In the genomic region with DNA sequence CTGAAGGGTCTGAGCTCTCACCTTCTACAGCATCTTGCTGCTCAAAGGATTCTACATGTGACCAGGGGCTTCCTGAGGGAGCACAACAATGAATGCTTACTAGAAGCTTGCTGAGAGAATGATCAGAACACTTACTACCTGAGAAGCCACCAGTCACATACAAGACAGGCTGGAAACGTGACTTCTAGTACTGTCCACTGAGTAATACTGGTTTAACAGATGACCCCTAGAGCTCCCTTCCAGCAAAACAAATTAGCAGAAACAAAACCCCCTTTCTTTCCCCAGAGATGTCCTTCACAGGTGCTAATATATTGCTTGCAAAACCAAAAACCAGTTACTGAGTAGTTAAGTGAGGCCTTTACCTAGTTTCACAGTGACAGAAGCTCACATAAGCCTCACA, we compare ENCODE assay signal across 12 cellular contexts.
DNase-seq lines count a peak whose midpoint lies in the region; ATAC-seq, FAIRE-seq and TF ChIP-seq lines count a peak whose summit lies in the region.
"Had no signal": no experiment of that assay in that cellular context is flagged by ENCODE, and none has a peak within 500 bp of the region (broad histone marks: within the 10 kb centered on the region; RNA-seq: fewer than 3 reads in every experiment).

No MANE protein-coding gene starts in this region.

- H3K9me3 ChIP-seq in HEK293 (ENCODE audit: control insufficient read depth, insufficient read depth, low read depth, low read length) = no peaks in the 10 kb centered on the region
- H3K9me3 ChIP-seq: transverse colon had no signal

- H3K4me1 ChIP-seq in HEK293 (ENCODE audit: control insufficient read depth, insufficient read depth, low read length) = peaks cover 6% of the 10 kb centered on the region; the same call in 1 of the 2 replicates

- no peak overlapping the region for H3K27ac ChIP-seq in HEK293 (ENCODE audit: extremely low read depth, low read depth, low read length)

- TF ChIP-seq CTCF in D721Med (IDR thresholded peaks at IDR 0.05; ENCODE audit: insufficient read depth, missing control alignments) = no peak
- TF ChIP-seq CTCF in HEK293 (tag by site-specific recombination; IDR thresholded peaks at IDR 0.05) = no peak
- TF ChIP-seq CTCF in nephron progenitor cell (IDR thresholded peaks at IDR 0.05) = no peak

- peak overlapping the region; percentile 12 for H3K27ac Mint-ChIP-seq in activated naive CD8-positive, alpha-beta T cell
- no peak overlapping the region for H3K27ac Mint-ChIP-seq in nephron progenitor cell

- H3K36me3 Mint-ChIP-seq in activated naive CD8-positive, alpha-beta T cell = peaks cover 6% of the 10 kb centered on the region
- peaks cover 4% of the 10 kb centered on the region for H3K36me3 Mint-ChIP-seq in nephron progenitor cell (ENCODE audit: low read depth)

- peak; percentile 48 for FAIRE-seq in D721Med (lab: Jason Lieb, UNC)
- FAIRE-seq: bronchial epithelial cell had no signal

- no peak for ATAC-seq in activated CD4-positive, CD25-positive, alpha-beta regulatory T cell treated with anti-CD3 and anti-CD28 coated beads, Interleukin-2, amount 50 U/mL, for 24 hours
- ATAC-seq in GM19328 (IDR thresholded peaks at IDR 0.05; ENCODE audit: unreplicated experiment) = no peak
- no peak for ATAC-seq in HG03159 (IDR thresholded peaks at IDR 0.05; ENCODE audit: unreplicated experiment)
- ATAC-seq: Right ventricle myocardium inferior had no signal

- peak overlapping the region; percentile 97 for H3K4me3 Mint-ChIP-seq in activated naive CD8-positive, alpha-beta T cell
- H3K4me3 Mint-ChIP-seq in nephron progenitor cell = peak overlapping the region; percentile 92

- CTCF ChIA-PET in HEK293 (lab: Yijun Ruan, JAX) = interaction anchor here (0.7 to 4.9 kb wide), 9 partner anchors 17 to 1368 kb away, joined by 3 to 26 read pairs (median 4); partner anchors contain the start of gene ABCB10

- POLR2A ChIA-PET in HEK293 (lab: Yijun Ruan, JAX) = interaction anchor here (0.5 to 8.3 kb wide), 5 partner anchors 63 to 116 kb away, joined by 3 to 102 read pairs (median 3); partner anchors contain the start of gene ABCB10

- H3K4me1 Mint-ChIP-seq in activated naive CD8-positive, alpha-beta T cell (ENCODE audit: low read depth) = peaks cover 64% of the 10 kb centered on the region
- peaks cover 42% of the 10 kb centered on the region for H3K4me1 Mint-ChIP-seq in nephron progenitor cell

- H3K27me3 Mint-ChIP-seq in activated naive CD8-positive, alpha-beta T cell = no peaks in the 10 kb centered on the region
- no peaks in the 10 kb centered on the region for H3K27me3 Mint-ChIP-seq in nephron progenitor cell (ENCODE audit: low read depth, poor library complexity)

- H3K9me3 Mint-ChIP-seq in activated naive CD8-positive, alpha-beta T cell (ENCODE audit: low read depth) = no peaks in the 10 kb centered on the region
- no peaks in the 10 kb centered on the region for H3K9me3 Mint-ChIP-seq in nephron progenitor cell

- no peak overlapping the region for H3K4me3 ChIP-seq in HEK293 (ENCODE audit: low read depth, low read length)

- peaks cover 1 to 3% of the 10 kb centered on the region in 2 experiments for H3K36me3 ChIP-seq in HEK293 (ENCODE audit: control insufficient read depth in 2 of 2, insufficient read depth in 1 of 2, low read length in 2 of 2)
- H3K36me3 ChIP-seq: transverse colon had no signal

- no peak for DNase-seq in D721Med (ENCODE audit: insufficient read length, low spot score)
- DNase-seq in nephron progenitor cell = no peak
- DNase-seq: activated CD4-positive, alpha-beta T cell treated with anti-CD3 and anti-CD28 coated beads, Interleukin-2, amount 50 U/mL, for 4 hours; NCI-H226; transverse colon had no signal

TF ChIP-seq in HEK293, 187 proteins besides CTCF, POLR2A, EP300 and RAD21:
- TF ChIP-seq ZNF629 (tag by site-specific recombination; IDR thresholded peaks at IDR 0.05) (no peak), ZNF768 (tag by site-specific recombination; IDR thresholded peaks at IDR 0.05) (0 out of 2 replicates have a peak, but pooled peaks have one; percentile 7), ZNF423 (tag by site-specific recombination; IDR thresholded peaks at IDR 0.05) (no peak), ZNF830 (tag by site-specific recombination; IDR thresholded peaks at IDR 0.05; ENCODE audit: low read depth) (no peak), ZNF600 (tag by site-specific recombination; IDR thresholded peaks at IDR 0.05) (no peak), SCRT1 (tag by site-specific recombination; IDR thresholded peaks at IDR 0.05; ENCODE audit: borderline replicate concordance) (no peak), ZNF169 (tag by site-specific recombination; IDR thresholded peaks at IDR 0.05) (no peak)
